In genomic region chr4:175691791-175692190, GRCh38 we compare ENCODE assay signal across 18 cellular contexts.
DNase-seq lines count a peak whose midpoint lies in the region.
"Had no signal": no experiment of that assay in that cellular context is flagged by ENCODE, and none has a peak within 500 bp of the region (broad histone marks: within the 10 kb centered on the region; RNA-seq: fewer than 3 reads in every experiment).

No MANE protein-coding gene starts in this region.

- DNase-seq in G401 (ENCODE audit: low spot score) (peak; percentile 93), cerebellar cortex (ENCODE audit: low spot score) (peak; percentile 92), cerebellum (ENCODE audit: low spot score) (peak; percentile 46), NCI-H526 treated with DMSO at 0.1 percent for 48 hours (lab: John Stamatoyannopoulos, UW) (no peak), EL (no peak)
- DNase-seq: 8988T; ACHN; BE2C; CD4-positive, alpha-beta memory T cell; CD4-positive, CD25-positive, alpha-beta regulatory T cell; CD8-positive, alpha-beta memory T cell; COR-L47; DMS 273 treated with DMSO at 0.1 percent for 48 hours; DMS153; DMS53; DMS79; DND-41; GDM1 had no signal

- in situ Hi-C loops in G401 (cut with HindIII; ENCODE audit: low sequenced_read_pairs): no loop called here

Comparison
In these comparisons a context has a peak if more than half of its experiments do, and no peak if none do; other contexts are left out.
1. DNase-seq: peak in G401 (single experiment), cerebellar cortex (single experiment) and cerebellum (single experiment); none in NCI-H526 treated with DMSO at 0.1 percent for 48 hours (single experiment) and EL (single experiment).